ENCODE assay signal across 15 cellular contexts in genomic region chr2:112547333-112547732, GRCh38. TPM values are rescaled to one million over a fixed set of nuclear protein-coding genes. Genes with fewer than 3 reads are reported as not detected.
DNase-seq lines count a peak whose midpoint lies in the region; ATAC-seq, FAIRE-seq and TF ChIP-seq lines count a peak whose summit lies in the region.
"Had no signal": no experiment of that assay in that cellular context is flagged by ENCODE, and none has a peak within 500 bp of the region (broad histone marks: within the 10 kb centered on the region; RNA-seq: fewer than 3 reads in every experiment).

No MANE protein-coding gene starts in this region.

- peak; percentile 10 for DNase-seq in NCI-H2029 (lab: John Stamatoyannopoulos, UW)
- DNase-seq in NCI-H2029 treated with DMSO at 0.1 percent for 48 hours (lab: John Stamatoyannopoulos, UW) = no peak
- DNase-seq in RCC 7860 (ENCODE audit: low spot score) = peak; percentile 60
- peak; percentile 60 for DNase-seq in fibroblast of villous mesenchyme (ENCODE audit: low read depth)
- no peak for DNase-seq in sciatic nerve (ENCODE audit: low spot score)
- no peak for DNase-seq in posterior cingulate gyrus
- DNase-seq in NCI-H128 (lab: John Stamatoyannopoulos, UW; ENCODE audit: unreplicated experiment) = no peak
- DNase-seq: 8988T; activated CD4-positive, alpha-beta T cell treated with anti-CD3 and anti-CD28 coated beads, Interleukin-2, amount 50 U/mL, for 1 hour; activated effector memory CD4-positive, alpha-beta T cell treated with anti-CD3 and anti-CD28 coated beads, Interleukin-2, amount 50 U/mL, for 16 hours; mesendoderm; NCI-H1092; tibial artery had no signal

- no peak overlapping the region for H3K4me3 ChIP-seq in fibroblast of villous mesenchyme (ENCODE audit: low read depth, low read length)
- H3K4me3 ChIP-seq: tibial artery had no signal

- FAIRE-seq in RCC 7860 (lab: Jason Lieb, UNC) = peak; percentile 81
- FAIRE-seq: GM18507 had no signal

- intact Hi-C loops in sciatic nerve (cut with DNase I) = no loop called here
- intact Hi-C loops in posterior cingulate gyrus (cut with DNase I) = no loop called here

- peak; percentile 65 for ATAC-seq in sciatic nerve
- ATAC-seq in HG03442 (IDR thresholded peaks at IDR 0.05; ENCODE audit: unreplicated experiment) = no peak

- no peak for TF ChIP-seq CTCF in fibroblast of villous mesenchyme (IDR thresholded peaks at IDR 0.05; ENCODE audit: insufficient read depth, low read depth, low read length)

RNA-seq across cellular contexts. Expression of gene POLR1B, which starts 5.1 kb away (rescaled TPM):
- total RNA-seq in fibroblast of villous mesenchyme (14.8 and 16.0 TPM in 2 replicates), sciatic nerve (18.1 TPM)

RNA-seq across cellular contexts. Expression of gene CHCHD5, which starts 37.1 kb away (rescaled TPM):
- total RNA-seq in fibroblast of villous mesenchyme (3.9 and 7.4 TPM in 2 replicates), sciatic nerve (21.2 TPM)

Comparison
In these comparisons a context has a peak if more than half of its experiments do, and no peak if none do; other contexts are left out.
1. DNase-seq: peak in NCI-H2029 (single experiment), RCC 7860 (single experiment) and fibroblast of villous mesenchyme (single experiment); none in NCI-H2029 treated with DMSO at 0.1 percent for 48 hours (single experiment), sciatic nerve (single experiment), posterior cingulate gyrus (0 of 10) and NCI-H128 (single experiment).